In the genomic region with DNA sequence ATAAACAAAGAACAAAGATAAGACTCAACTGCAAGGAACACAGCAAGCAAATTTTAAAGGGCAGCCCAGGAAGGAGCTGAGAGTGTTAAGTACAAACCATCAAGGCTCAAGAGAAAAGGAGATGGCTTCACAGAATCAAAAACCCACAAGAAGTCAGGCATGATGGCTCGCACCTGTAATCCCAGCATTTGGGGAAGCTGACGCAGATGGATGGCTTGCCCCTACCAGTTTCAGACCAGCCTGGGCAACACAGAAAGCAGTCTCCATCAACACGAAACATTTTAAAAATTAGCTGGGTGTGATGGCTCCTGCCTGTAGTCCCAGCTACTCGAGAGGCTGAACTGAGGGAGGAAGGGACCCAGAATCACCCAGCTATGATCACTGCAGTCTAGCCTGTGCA, we compare ENCODE assay signal across 2 cellular contexts.
TF ChIP-seq lines count a peak whose summit lies in the region.

No MANE protein-coding gene starts in this region.

TF ChIP-seq in IMR-90, 13 proteins besides CTCF, POLR2A, EP300 and RAD21:
- no peak for TF ChIP-seq MXI1 (IDR thresholded peaks at IDR 0.05; ENCODE audit: borderline replicate concordance, low read depth, low read length)
- TF ChIP-seq CEBPB (IDR thresholded peaks at IDR 0.05; ENCODE audit: low read depth, low read length) = no peak
- no peak for TF ChIP-seq MAFK (IDR thresholded peaks at IDR 0.05; ENCODE audit: low read depth, low read length)
- no peak for TF ChIP-seq RCOR1 (IDR thresholded peaks at IDR 0.05; ENCODE audit: insufficient replicate concordance, low read length)
- no peak for TF ChIP-seq SMC3 (IDR thresholded peaks at IDR 0.05; ENCODE audit: low read depth, low read length)
- TF ChIP-seq MAZ (IDR thresholded peaks at IDR 0.05; ENCODE audit: borderline replicate concordance, low read depth, low read length) = no peak
- TF ChIP-seq, protein P1, sequence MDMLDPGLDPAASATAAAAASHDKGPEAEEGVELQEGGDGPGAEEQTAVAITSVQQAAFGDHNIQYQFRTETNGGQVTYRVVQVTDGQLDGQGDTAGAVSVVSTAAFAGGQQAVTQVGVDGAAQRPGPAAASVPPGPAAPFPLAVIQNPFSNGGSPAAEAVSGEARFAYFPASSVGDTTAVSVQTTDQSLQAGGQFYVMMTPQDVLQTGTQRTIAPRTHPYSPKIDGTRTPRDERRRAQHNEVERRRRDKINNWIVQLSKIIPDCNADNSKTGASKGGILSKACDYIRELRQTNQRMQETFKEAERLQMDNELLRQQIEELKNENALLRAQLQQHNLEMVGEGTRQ (IDR thresholded peaks at IDR 0.05; ENCODE audit: low read depth, low read length) = no peak
- no peak for TF ChIP-seq NFE2L2 (IDR thresholded peaks at IDR 0.05; ENCODE audit: low read depth, low read length)
- no peak for TF ChIP-seq FOS (IDR thresholded peaks at IDR 0.05; ENCODE audit: low read depth, low read length)

TF ChIP-seq in SK-N-SH, 30 proteins besides CTCF, POLR2A, EP300 and RAD21:
- no peak for TF ChIP-seq FOSL2 (IDR thresholded peaks at IDR 0.05; ENCODE audit: borderline replicate concordance, low read depth)
- no peak for TF ChIP-seq MEF2A (IDR thresholded peaks at IDR 0.05; ENCODE audit: borderline replicate concordance, low read depth)
- TF ChIP-seq, protein P2, sequence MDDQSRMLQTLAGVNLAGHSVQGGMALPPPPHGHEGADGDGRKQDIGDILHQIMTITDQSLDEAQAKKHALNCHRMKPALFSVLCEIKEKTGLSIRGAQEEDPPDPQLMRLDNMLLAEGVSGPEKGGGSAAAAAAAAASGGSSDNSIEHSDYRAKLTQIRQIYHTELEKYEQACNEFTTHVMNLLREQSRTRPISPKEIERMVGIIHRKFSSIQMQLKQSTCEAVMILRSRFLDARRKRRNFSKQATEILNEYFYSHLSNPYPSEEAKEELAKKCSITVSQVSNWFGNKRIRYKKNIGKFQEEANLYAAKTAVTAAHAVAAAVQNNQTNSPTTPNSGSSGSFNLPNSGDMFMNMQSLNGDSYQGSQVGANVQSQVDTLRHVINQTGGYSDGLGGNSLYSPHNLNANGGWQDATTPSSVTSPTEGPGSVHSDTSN (IDR thresholded peaks at IDR 0.05) = no peak
- no peak for TF ChIP-seq GATA2 (CRISPR knock-in tag; IDR thresholded peaks at IDR 0.05)
- TF ChIP-seq TCF12 (IDR thresholded peaks at IDR 0.05) = no peak
TF ChIP-seq in SK-N-SH: peak in this region for 0.
